In the genomic region with DNA sequence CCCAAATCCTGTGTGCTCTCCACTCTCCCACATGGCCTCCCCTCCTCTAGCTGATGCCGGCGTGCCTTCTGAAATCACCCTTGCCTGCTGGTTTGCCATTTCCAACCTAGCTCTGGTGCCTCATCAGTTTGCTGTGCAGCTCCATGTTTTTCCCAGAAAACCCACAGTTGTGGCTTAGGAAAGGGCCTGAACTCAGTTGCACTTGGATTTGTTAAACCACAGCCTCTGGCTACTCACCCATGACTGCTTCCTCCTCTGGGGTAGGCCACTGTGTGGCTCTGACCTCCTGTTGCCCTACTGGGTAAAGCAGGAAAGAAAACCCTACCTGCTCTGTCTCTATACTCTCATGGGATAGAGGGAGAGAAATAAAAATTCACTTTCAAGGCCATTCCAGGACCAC, we compare ENCODE assay signal across 35 cellular contexts.
A peak's percentile ranks its signal among the peaks of the same experiment; 100 is the strongest.
DNase-seq lines count a peak whose midpoint lies in the region; ATAC-seq, FAIRE-seq and TF ChIP-seq lines count a peak whose summit lies in the region.
"Had no signal": no experiment of that assay in that cellular context is flagged by ENCODE, and none has a peak within 500 bp of the region (broad histone marks: within the 10 kb centered on the region; RNA-seq: fewer than 3 reads in every experiment).

No MANE protein-coding gene starts in this region.

- no peak overlapping the region for H3K4me3 ChIP-seq in fibroblast of mammary gland (ENCODE audit: control insufficient read depth, low read depth, low read length)
- no peak overlapping the region for H3K4me3 ChIP-seq in subcutaneous abdominal adipose tissue (ENCODE audit: low read depth in 1 of 5, low read length in 5 of 5)
- H3K4me3 ChIP-seq in right cardiac atrium (ENCODE audit: low read length) = no peak overlapping the region
- H3K4me3 ChIP-seq in neural progenitor cell = no peak overlapping the region
- H3K4me3 ChIP-seq: A549, cardiac muscle cell, coronary artery, left lung, skin epidermis, tibial nerve had no signal

- peaks cover 0 to 6% (median 0%) of the 10 kb centered on the region in 5 donors for H3K36me3 ChIP-seq in subcutaneous abdominal adipose tissue (ENCODE audit: control insufficient read depth in 5 of 5, insufficient read depth in 5 of 5, low read length in 5 of 5)
- H3K36me3 ChIP-seq in neural progenitor cell = no peaks in the 10 kb centered on the region
- H3K36me3 ChIP-seq: cardiac muscle cell, left lung, tibial nerve had no signal

- H3F3A ChIP-seq in neural progenitor cell (ENCODE audit: low read depth) = no peaks in the 10 kb centered on the region

- CTCF ChIA-PET in activated naive CD4-positive, alpha-beta T cell treated with anti-CD3 and anti-CD28 coated beads, Interleukin-2, amount 10 ng/mL, durations not matched to agents 7 days and 5 days (lab: Charles Lee) = no interaction called here

- H3K4me3 Mint-ChIP-seq in activated naive CD4-positive, alpha-beta T cell treated with anti-CD3 and anti-CD28 coated beads, Interleukin-2, amount 10 ng/mL, durations not matched to agents 7 days and 5 days = no peak overlapping the region
- no peak overlapping the region for H3K4me3 Mint-ChIP-seq in neural progenitor cell
- H3K4me3 Mint-ChIP-seq: B cell; effector memory CD8-positive, alpha-beta T cell; H9; immature natural killer cell; mesothelial cell of epicardium; naive thymus-derived CD4-positive, alpha-beta T cell; T-helper 17 cell had no signal

- no peaks in the 10 kb centered on the region for H3K27me3 Mint-ChIP-seq in activated naive CD4-positive, alpha-beta T cell treated with anti-CD3 and anti-CD28 coated beads, Interleukin-2, amount 10 ng/mL, durations not matched to agents 7 days and 5 days
- H3K27me3 Mint-ChIP-seq in neural progenitor cell (ENCODE audit: insufficient read depth, low read depth) = peaks cover 5% of the 10 kb centered on the region
- H3K27me3 Mint-ChIP-seq: B cell; effector memory CD8-positive, alpha-beta T cell; T-helper 17 cell had no signal

- H3K9me3 ChIP-seq in subcutaneous abdominal adipose tissue (ENCODE audit: control insufficient read depth in 5 of 5, low read length in 5 of 5) (no peaks in the 10 kb centered on the region), right cardiac atrium (ENCODE audit: control insufficient read depth, low read length) (no peaks in the 10 kb centered on the region), neural progenitor cell (ENCODE audit: low read depth) (no peaks in the 10 kb centered on the region)
- H3K9me3 ChIP-seq: A549, left lung, tibial nerve had no signal

- H3K9ac ChIP-seq in subcutaneous abdominal adipose tissue (ENCODE audit: low read length in 5 of 5) (no peak overlapping the region), neural progenitor cell (no peak overlapping the region)

- H4K20me1 ChIP-seq in neural progenitor cell (ENCODE audit: low read depth) = no peaks in the 10 kb centered on the region

- DNase-seq in activated naive CD4-positive, alpha-beta T cell treated with anti-CD3 and anti-CD28 coated beads, Interleukin-2, amount 10 ng/mL, durations not matched to agents 7 days and 5 days = peak; percentile 7
- no peak for DNase-seq in activated naive CD4-positive, alpha-beta T cell treated with Interleukin-2 at 50 U/mL for 16 hours
- DNase-seq in OCI-M1 (lab: John Stamatoyannopoulos, UW) (peak; percentile 19), fibroblast of mammary gland (ENCODE audit: low read depth) (peak; percentile 19), H54 (ENCODE audit: insufficient read length, low spot score) (no peak), right cardiac atrium (no peak), neural progenitor cell (ENCODE audit: low spot score) (no peak)
- DNase-seq: activated naive CD4-positive, alpha-beta T cell treated with anti-CD3 and anti-CD28 coated beads, Interleukin-2, amount 50 U/mL, for 16 hours; anterior cingulate cortex; DMS79; effector memory CD8-positive, alpha-beta T cell; hippocampal formation; immature natural killer cell; left lung; naive thymus-derived CD4-positive, alpha-beta T cell; NCI-H1417 treated with DMSO at 0.1 percent for 48 hours; NCI-H2081; NCI-H226; NCI-H748 treated with DMSO at 0.1 percent for 48 hours; occipital lobe; RPMI8226; stimulated activated CD8-positive, alpha-beta memory T cell treated with anti-CD3 and anti-CD28 coated beads, Interleukin-4, amount 100 ng/mL, for 48 hours; T-helper 17 cell had no signal

- H3K27ac ChIP-seq in subcutaneous abdominal adipose tissue (ENCODE audit: low read depth, low read length) (peak overlapping the region; percentile 16), right cardiac atrium (ENCODE audit: low read length) (no peak overlapping the region), neural progenitor cell (no peak overlapping the region)
- H3K27ac ChIP-seq: A549, cardiac muscle cell, coronary artery, left lung, skin epidermis, tibial nerve had no signal

- ATAC-seq in right cardiac atrium = no peak
- ATAC-seq: A549; effector memory CD8-positive, alpha-beta T cell; esophagus mucosa; left lung; naive thymus-derived CD4-positive, alpha-beta T cell; T-helper 17 cell had no signal

- WGBS in right cardiac atrium = 99% methylated on average over 2 of the region's 2 CpGs

- peaks cover 3 to 21% (median 17%) of the 10 kb centered on the region in 5 donors for H3K4me1 ChIP-seq in subcutaneous abdominal adipose tissue (ENCODE audit: control insufficient read depth in 5 of 5, insufficient read depth in 5 of 5, low read length in 5 of 5)
- no peaks in the 10 kb centered on the region for H3K4me1 ChIP-seq in right cardiac atrium (ENCODE audit: control insufficient read depth, insufficient read depth, low read length)
- peaks cover 3% of the 10 kb centered on the region for H3K4me1 ChIP-seq in neural progenitor cell

- H3K9me3 Mint-ChIP-seq in activated naive CD4-positive, alpha-beta T cell treated with anti-CD3 and anti-CD28 coated beads, Interleukin-2, amount 10 ng/mL, durations not matched to agents 7 days and 5 days = no peaks in the 10 kb centered on the region
- peaks cover 3% of the 10 kb centered on the region for H3K9me3 Mint-ChIP-seq in neural progenitor cell
- H3K9me3 Mint-ChIP-seq: effector memory CD8-positive, alpha-beta T cell; H9; immature natural killer cell; mesothelial cell of epicardium had no signal

- H3K27ac Mint-ChIP-seq in activated naive CD4-positive, alpha-beta T cell treated with anti-CD3 and anti-CD28 coated beads, Interleukin-2, amount 10 ng/mL, durations not matched to agents 7 days and 5 days = no peak overlapping the region
- no peak overlapping the region for H3K27ac Mint-ChIP-seq in neural progenitor cell
- H3K27ac Mint-ChIP-seq: B cell, H9, immature natural killer cell, mesothelial cell of epicardium, T-helper 17 cell had no signal

- H3K4me2 ChIP-seq in neural progenitor cell = no peak overlapping the region
- H3K4me2 ChIP-seq: A549 had no signal

- no peak overlapping the region for H2AFZ ChIP-seq in neural progenitor cell (replicated peaks)

- intact Hi-C loops in right cardiac atrium (cut with DNase I) = loop anchor here in 2 of 4 donors (5.0 to 10.0 kb wide), 2 partner anchors 96 to 98 kb away; a partner anchor contains a TSS

- TF ChIP-seq POLR2A in H54 (IDR thresholded peaks at IDR 0.05; ENCODE audit: low read depth, low read length) = no peak

- peaks cover 10% of the 10 kb centered on the region for H3K4me1 Mint-ChIP-seq in activated naive CD4-positive, alpha-beta T cell treated with anti-CD3 and anti-CD28 coated beads, Interleukin-2, amount 10 ng/mL, durations not matched to agents 7 days and 5 days
- H3K4me1 Mint-ChIP-seq in neural progenitor cell = peaks cover 5% of the 10 kb centered on the region

- H3K36me3 Mint-ChIP-seq in activated naive CD4-positive, alpha-beta T cell treated with anti-CD3 and anti-CD28 coated beads, Interleukin-2, amount 10 ng/mL, durations not matched to agents 7 days and 5 days = no peaks in the 10 kb centered on the region
- peaks cover 5% of the 10 kb centered on the region for H3K36me3 Mint-ChIP-seq in neural progenitor cell
- H3K36me3 Mint-ChIP-seq: mesothelial cell of epicardium had no signal

- no peak for FAIRE-seq in H54 (lab: Jason Lieb, UNC)
- FAIRE-seq: A549, frontal cortex, GM19239 had no signal

- H3K27me3 ChIP-seq in subcutaneous abdominal adipose tissue (ENCODE audit: control insufficient read depth in 5 of 5, insufficient read depth in 4 of 5, low read length in 5 of 5) = no peaks in the 10 kb centered on the region
- H3K27me3 ChIP-seq in right cardiac atrium (ENCODE audit: control insufficient read depth, insufficient read depth) = no peaks in the 10 kb centered on the region
- no peaks in the 10 kb centered on the region for H3K27me3 ChIP-seq in neural progenitor cell
- H3K27me3 ChIP-seq: cardiac muscle cell, left lung, tibial nerve had no signal

- H3K79me2 ChIP-seq in neural progenitor cell (ENCODE audit: low read depth) = no peaks in the 10 kb centered on the region

- TF ChIP-seq CTCF in fibroblast of mammary gland (conservative IDR thresholded peaks at IDR 0.05; ENCODE audit: control insufficient read depth, insufficient read depth, low read depth, low read length) (no peak), neural progenitor cell (IDR thresholded peaks at IDR 0.05) (no peak)

Comparison
In these comparisons a context has a peak if more than half of its experiments do, and no peak if none do; other contexts are left out.
1. DNase-seq: peak in activated naive CD4-positive, alpha-beta T cell treated with anti-CD3 and anti-CD28 coated beads, Interleukin-2, amount 10 ng/mL, durations not matched to agents 7 days and 5 days (single experiment), OCI-M1 (single experiment) and fibroblast of mammary gland (single experiment); none in activated naive CD4-positive, alpha-beta T cell treated with Interleukin-2 at 50 U/mL for 16 hours (single experiment), H54 (single experiment), right cardiac atrium (0 of 3) and neural progenitor cell (single experiment).